ENCODE assay signal across 18 cellular contexts in genomic region chr10:21614000-21614399, GRCh38.
DNase-seq lines count a peak whose midpoint lies in the region; ATAC-seq and TF ChIP-seq lines count a peak whose summit lies in the region.
"Had no signal": no experiment of that assay in that cellular context is flagged by ENCODE, and none has a peak within 500 bp of the region (broad histone marks: within the 10 kb centered on the region; RNA-seq: fewer than 3 reads in every experiment).

No MANE protein-coding gene starts in this region.

- peaks cover 38% of the 10 kb centered on the region for H3K36me3 Mint-ChIP-seq in activated CD8-positive, alpha-beta T cell treated with anti-CD3 and anti-CD28 coated beads, Interleukin-2, amount 10 ng/mL, durations not matched to agents 7 days and 5 days (ENCODE audit: low read depth)
- H3K36me3 Mint-ChIP-seq in activated CD8-positive, alpha-beta T cell treated with anti-CD3 and anti-CD28 coated beads for 36 hours (ENCODE audit: low read depth) = peaks cover 27% of the 10 kb centered on the region
- peaks cover 34% of the 10 kb centered on the region for H3K36me3 Mint-ChIP-seq in T-helper 2 cell treated with Interferon-gamma antibody and Interleukin-4, amounts not matched to agents 5 μg/mL and 100 μg/mL, for 36 hours (ENCODE audit: low read depth)
- H3K36me3 Mint-ChIP-seq in immature natural killer cell (peaks cover 14 to 20% (median 18%) of the 10 kb centered on the region in 3 donors), chondrocyte (ENCODE audit: low read depth) (peaks cover 10% of the 10 kb centered on the region)

- H3K9me3 ChIP-seq in breast epithelium = no peaks in the 10 kb centered on the region
- H3K9me3 ChIP-seq: SJCRH30 had no signal

- CTCF ChIA-PET in activated CD8-positive, alpha-beta T cell treated with anti-CD3 and anti-CD28 coated beads, Interleukin-2, amount 10 ng/mL, durations not matched to agents 7 days and 5 days (lab: Charles Lee) = interaction anchor here (0.7 kb wide), 1 partner anchor 12 kb away, joined by 3 read pairs; no protein-coding TSS in a partner anchor
- CTCF ChIA-PET in activated CD8-positive, alpha-beta T cell treated with anti-CD3 and anti-CD28 coated beads for 36 hours (lab: Charles Lee) = interaction anchor here (0.7 kb wide), 1 partner anchor 11 kb away, joined by 4 read pairs; no protein-coding TSS in a partner anchor

- no peaks in the 10 kb centered on the region for H3K36me3 ChIP-seq in breast epithelium

- no peak for ATAC-seq in activated CD8-positive, alpha-beta T cell treated with anti-CD3 and anti-CD28 coated beads, Interleukin-2, amount 10 ng/mL, durations not matched to agents 7 days and 5 days
- no peak for ATAC-seq in activated CD8-positive, alpha-beta T cell treated with anti-CD3 and anti-CD28 coated beads for 36 hours
- ATAC-seq in GM18867 (IDR thresholded peaks at IDR 0.05; ENCODE audit: unreplicated experiment) (peak; percentile 47), GM21381 (IDR thresholded peaks at IDR 0.05; ENCODE audit: unreplicated experiment) (no peak)
- ATAC-seq: PC-3 had no signal

- no peak for TF ChIP-seq POLR2A in breast epithelium (IDR thresholded peaks at IDR 0.05)

- no peak for DNase-seq in activated CD8-positive, alpha-beta T cell treated with anti-CD3 and anti-CD28 coated beads, Interleukin-2, amount 10 ng/mL, durations not matched to agents 7 days and 5 days
- no peak for DNase-seq in activated CD8-positive, alpha-beta T cell treated with anti-CD3 and anti-CD28 coated beads for 36 hours
- no peak for DNase-seq in T-helper 2 cell treated with Interferon-gamma antibody and Interleukin-4, amounts not matched to agents 5 μg/mL and 100 μg/mL, for 36 hours (ENCODE audit: low spot score)
- peak in 1 of 3 donors; percentile 8 for DNase-seq in immature natural killer cell
- DNase-seq in chondrocyte (ENCODE audit: low spot score) = no peak
- DNase-seq in breast epithelium (ENCODE audit: low spot score in 2 of 2) = no peak
- DNase-seq: DMS 273 treated with DMSO at 0.1 percent for 48 hours, GF-D8, HCEC 1CT, KBM-7, NCI-H146, NCI-H510A treated with DMSO at 0.1 percent for 48 hours, NCI-H82, PC-3, SJCRH30 had no signal

- peaks cover 20% of the 10 kb centered on the region for H3K4me1 Mint-ChIP-seq in activated CD8-positive, alpha-beta T cell treated with anti-CD3 and anti-CD28 coated beads, Interleukin-2, amount 10 ng/mL, durations not matched to agents 7 days and 5 days (ENCODE audit: low read depth)
- peaks cover 25% of the 10 kb centered on the region for H3K4me1 Mint-ChIP-seq in activated CD8-positive, alpha-beta T cell treated with anti-CD3 and anti-CD28 coated beads for 36 hours (ENCODE audit: low read depth)
- H3K4me1 Mint-ChIP-seq in T-helper 2 cell treated with Interferon-gamma antibody and Interleukin-4, amounts not matched to agents 5 μg/mL and 100 μg/mL, for 36 hours (ENCODE audit: low read depth) = peaks cover 21% of the 10 kb centered on the region
- H3K4me1 Mint-ChIP-seq in immature natural killer cell = peaks cover 15 to 29% of the 10 kb centered on the region in 2 donors
- peaks cover 3% of the 10 kb centered on the region for H3K4me1 Mint-ChIP-seq in chondrocyte (ENCODE audit: low read depth)

- no peak overlapping the region for H3K4me3 ChIP-seq in breast epithelium
- H3K4me3 ChIP-seq: SJCRH30 had no signal

- POLR2A ChIA-PET in activated CD8-positive, alpha-beta T cell treated with anti-CD3 and anti-CD28 coated beads, Interleukin-2, amount 10 ng/mL, durations not matched to agents 7 days and 5 days (lab: Charles Lee) = no interaction called here
- POLR2A ChIA-PET in activated CD8-positive, alpha-beta T cell treated with anti-CD3 and anti-CD28 coated beads for 36 hours (lab: Charles Lee) = no interaction called here

- no peak for TF ChIP-seq CTCF in activated CD8-positive, alpha-beta T cell treated with anti-CD3 and anti-CD28 coated beads for 36 hours (IDR thresholded peaks at IDR 0.05)
- no peak for TF ChIP-seq CTCF in chondrocyte (IDR thresholded peaks at IDR 0.05)
- TF ChIP-seq CTCF in breast epithelium (IDR thresholded peaks at IDR 0.05) = no peak

- intact Hi-C loops in activated CD8-positive, alpha-beta T cell treated with anti-CD3 and anti-CD28 coated beads for 36 hours (cut with micrococcal nuclease) = no loop called here
- intact Hi-C loops in breast epithelium (cut with DNase I; ENCODE audit: low total_unique reads) = no loop called here

- H3K4me1 ChIP-seq in breast epithelium = no peaks in the 10 kb centered on the region
- H3K4me1 ChIP-seq: SJCRH30 had no signal

- H3K27ac ChIP-seq in breast epithelium = no peak overlapping the region
- H3K27ac ChIP-seq: RWPE1, SJCRH30 had no signal

- H3K4me3 Mint-ChIP-seq in activated CD8-positive, alpha-beta T cell treated with anti-CD3 and anti-CD28 coated beads, Interleukin-2, amount 10 ng/mL, durations not matched to agents 7 days and 5 days = peak overlapping the region; percentile 12
- no peak overlapping the region for H3K4me3 Mint-ChIP-seq in activated CD8-positive, alpha-beta T cell treated with anti-CD3 and anti-CD28 coated beads for 36 hours
- H3K4me3 Mint-ChIP-seq in T-helper 2 cell treated with Interferon-gamma antibody and Interleukin-4, amounts not matched to agents 5 μg/mL and 100 μg/mL, for 36 hours = no peak overlapping the region
- H3K4me3 Mint-ChIP-seq in immature natural killer cell = peak overlapping the region in 2 of 5 donors; percentile 15 to 66
- no peak overlapping the region for H3K4me3 Mint-ChIP-seq in chondrocyte (ENCODE audit: unreplicated experiment)

- H3K9me3 Mint-ChIP-seq in activated CD8-positive, alpha-beta T cell treated with anti-CD3 and anti-CD28 coated beads, Interleukin-2, amount 10 ng/mL, durations not matched to agents 7 days and 5 days (ENCODE audit: insufficient read depth) = no peaks in the 10 kb centered on the region
- no peaks in the 10 kb centered on the region for H3K9me3 Mint-ChIP-seq in activated CD8-positive, alpha-beta T cell treated with anti-CD3 and anti-CD28 coated beads for 36 hours
- H3K9me3 Mint-ChIP-seq in T-helper 2 cell treated with Interferon-gamma antibody and Interleukin-4, amounts not matched to agents 5 μg/mL and 100 μg/mL, for 36 hours = no peaks in the 10 kb centered on the region
- H3K9me3 Mint-ChIP-seq in immature natural killer cell (peaks cover 0 to under 1% (median 0%) of the 10 kb centered on the region in 6 donors), chondrocyte (ENCODE audit: low read depth) (peaks cover 2% of the 10 kb centered on the region)

- H3K27ac Mint-ChIP-seq in activated CD8-positive, alpha-beta T cell treated with anti-CD3 and anti-CD28 coated beads, Interleukin-2, amount 10 ng/mL, durations not matched to agents 7 days and 5 days = no peak overlapping the region
- H3K27ac Mint-ChIP-seq in activated CD8-positive, alpha-beta T cell treated with anti-CD3 and anti-CD28 coated beads for 36 hours = no peak overlapping the region
- peak overlapping the region; percentile 45 for H3K27ac Mint-ChIP-seq in T-helper 2 cell treated with Interferon-gamma antibody and Interleukin-4, amounts not matched to agents 5 μg/mL and 100 μg/mL, for 36 hours
- H3K27ac Mint-ChIP-seq in immature natural killer cell (peak overlapping the region in 5 of 6 donors; percentile 31 to 80 (median 73)), chondrocyte (ENCODE audit: unreplicated experiment) (no peak overlapping the region)

- no peaks in the 10 kb centered on the region for H3K27me3 ChIP-seq in breast epithelium
- H3K27me3 ChIP-seq: SJCRH30 had no signal

- H3K27me3 Mint-ChIP-seq in activated CD8-positive, alpha-beta T cell treated with anti-CD3 and anti-CD28 coated beads, Interleukin-2, amount 10 ng/mL, durations not matched to agents 7 days and 5 days (ENCODE audit: low read depth) = no peaks in the 10 kb centered on the region
- no peaks in the 10 kb centered on the region for H3K27me3 Mint-ChIP-seq in activated CD8-positive, alpha-beta T cell treated with anti-CD3 and anti-CD28 coated beads for 36 hours
- no peaks in the 10 kb centered on the region for H3K27me3 Mint-ChIP-seq in T-helper 2 cell treated with Interferon-gamma antibody and Interleukin-4, amounts not matched to agents 5 μg/mL and 100 μg/mL, for 36 hours (ENCODE audit: low read depth)
- no peaks in the 10 kb centered on the region for H3K27me3 Mint-ChIP-seq in immature natural killer cell (ENCODE audit: low read depth in 3 of 3)
- no peaks in the 10 kb centered on the region for H3K27me3 Mint-ChIP-seq in chondrocyte (ENCODE audit: low read depth)

Comparison
In these comparisons a context has a peak if more than half of its experiments do, and no peak if none do; other contexts are left out.
1. H3K27ac Mint-ChIP-seq: peak in T-helper 2 cell treated with Interferon-gamma antibody and Interleukin-4, amounts not matched to agents 5 μg/mL and 100 μg/mL, for 36 hours (single experiment) and immature natural killer cell (5 of 6); none in activated CD8-positive, alpha-beta T cell treated with anti-CD3 and anti-CD28 coated beads, Interleukin-2, amount 10 ng/mL, durations not matched to agents 7 days and 5 days (single experiment), activated CD8-positive, alpha-beta T cell treated with anti-CD3 and anti-CD28 coated beads for 36 hours (single experiment) and chondrocyte (single experiment).